In the genomic region with DNA sequence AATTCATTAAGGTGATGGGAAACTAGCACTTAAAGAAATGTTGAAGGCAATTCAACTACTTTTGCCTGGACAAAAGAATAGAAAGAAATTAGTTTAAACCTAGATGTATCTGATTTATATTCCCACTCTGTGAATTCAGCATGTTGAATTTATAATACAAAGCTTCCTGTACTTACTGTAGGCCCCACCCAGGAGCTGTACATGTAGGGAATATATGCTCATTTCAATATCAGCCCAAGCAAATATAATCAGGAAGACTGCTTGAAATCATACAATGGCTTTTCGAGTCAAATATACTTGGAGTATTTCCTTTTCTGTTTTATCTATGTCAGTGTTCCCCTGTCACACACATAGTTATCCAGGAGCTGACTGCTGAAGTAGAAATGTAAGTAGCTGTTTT, we compare ENCODE assay signal across 29 cellular contexts.
"Had no signal": no experiment of that assay in that cellular context is flagged by ENCODE, and none has a peak within 500 bp of the region (broad histone marks: within the 10 kb centered on the region; RNA-seq: fewer than 3 reads in every experiment).

No MANE protein-coding gene starts in this region.

- H3K9me3 ChIP-seq: body of pancreas, breast epithelium, heart left ventricle had no signal

- H3K4me3 Mint-ChIP-seq: activated B cell treated with CpG ODN at 0.5 μM for 24 hours; activated CD8-positive, alpha-beta T cell treated with anti-CD3 and anti-CD28 coated beads for 36 hours; activated naive CD8-positive, alpha-beta T cell; activated T-cell treated with anti-CD3 and anti-CD28 coated beads, Interleukin-2, amount 50 U/mL, for 4 hours; activated T-helper 17 cell treated with anti-CD3 and anti-CD28 coated beads, Interleukin-2, amount 50 U/mL, for 72 hours; dendritic cell treated with granulocyte-macrophage colony-stimulating factor and Interleukin-4, amounts not matched to agents 40 ng/mL and 50 ng/mL, for 4 days; endodermal cell had no signal

- H3K4me1 ChIP-seq: body of pancreas, breast epithelium had no signal

- H3K4me3 ChIP-seq: body of pancreas, breast epithelium, cardiac muscle cell, coronary artery, dorsolateral prefrontal cortex, heart left ventricle had no signal

- H3K27me3 ChIP-seq: body of pancreas, breast epithelium, cardiac muscle cell, dorsolateral prefrontal cortex, heart left ventricle had no signal

- H3K9me3 Mint-ChIP-seq: activated B cell treated with CpG ODN at 0.5 μM for 24 hours; activated CD8-positive, alpha-beta T cell treated with anti-CD3 and anti-CD28 coated beads for 36 hours; activated T-cell treated with anti-CD3 and anti-CD28 coated beads, Interleukin-2, amount 50 U/mL, for 4 hours; activated T-helper 17 cell treated with anti-CD3 and anti-CD28 coated beads, Interleukin-2, amount 50 U/mL, for 72 hours; dendritic cell treated with granulocyte-macrophage colony-stimulating factor and Interleukin-4, amounts not matched to agents 40 ng/mL and 50 ng/mL, for 4 days; endodermal cell had no signal

- ATAC-seq: activated CD4-positive, CD25-positive, alpha-beta regulatory T cell treated with anti-CD3 and anti-CD28 coated beads, Interleukin-2, amount 50 U/mL, for 24 hours; activated CD8-positive, alpha-beta T cell treated with anti-CD3 and anti-CD28 coated beads for 36 hours; activated T-cell treated with anti-CD3 and anti-CD28 coated beads, Interleukin-2, amount 50 U/mL, for 4 hours; activated T-helper 17 cell treated with anti-CD3 and anti-CD28 coated beads, Interleukin-2, amount 50 U/mL, for 72 hours; body of pancreas; esophagus mucosa; heart left ventricle had no signal

- H3K27ac Mint-ChIP-seq: activated B cell treated with CpG ODN at 0.5 μM for 24 hours; activated CD8-positive, alpha-beta T cell treated with anti-CD3 and anti-CD28 coated beads for 36 hours; activated naive CD8-positive, alpha-beta T cell; activated T-helper 17 cell treated with anti-CD3 and anti-CD28 coated beads, Interleukin-2, amount 50 U/mL, for 72 hours; dendritic cell treated with granulocyte-macrophage colony-stimulating factor and Interleukin-4, amounts not matched to agents 40 ng/mL and 50 ng/mL, for 4 days; endodermal cell had no signal

- H3K27me3 Mint-ChIP-seq: activated B cell treated with CpG ODN at 0.5 μM for 24 hours; activated CD8-positive, alpha-beta T cell treated with anti-CD3 and anti-CD28 coated beads for 36 hours; activated naive CD8-positive, alpha-beta T cell; activated T-helper 17 cell treated with anti-CD3 and anti-CD28 coated beads, Interleukin-2, amount 50 U/mL, for 72 hours; dendritic cell treated with granulocyte-macrophage colony-stimulating factor and Interleukin-4, amounts not matched to agents 40 ng/mL and 50 ng/mL, for 4 days had no signal

- DNase-seq: activated B cell treated with CpG ODN at 0.5 μM for 24 hours; activated CD4-positive, alpha-beta T cell treated with anti-CD3 and anti-CD28 coated beads for 48 hours; activated CD4-positive, alpha-beta T cell treated with anti-CD3 and anti-CD28 coated beads, Interleukin-2, amount 50 U/mL, for 1 hour; activated CD4-positive, alpha-beta T cell treated with anti-CD3 and anti-CD28 coated beads, Interleukin-2, amount 50 U/mL, for 48 hours; activated CD8-positive, alpha-beta memory T cell treated with anti-CD3 and anti-CD28 coated beads for 24 hours; activated CD8-positive, alpha-beta T cell treated with anti-CD3 and anti-CD28 coated beads for 36 hours; activated effector memory CD4-positive, alpha-beta T cell treated with Interleukin-2 at 50 U/mL for 16 hours; activated gamma-delta T cell treated with Interleukin-2 at 50 U/mL for 16 hours; activated naive CD4-positive, alpha-beta T cell treated with anti-CD3 and anti-CD28 coated beads, Interleukin-2, amount 50 U/mL, for 16 hours; activated naive CD4-positive, alpha-beta T cell treated with Interleukin-2 at 50 U/mL for 16 hours; activated T-cell treated with anti-CD3 and anti-CD28 coated beads, Interleukin-2, amount 50 U/mL, for 4 hours; amniotic stem cell; anterior cingulate cortex; body of pancreas; central memory CD4-positive, alpha-beta T cell; dorsolateral prefrontal cortex; effector memory CD4-positive, alpha-beta T cell; endodermal cell; foreskin fibroblast; heart left ventricle; T-helper 1 cell had no signal

- H3K36me3 ChIP-seq: breast epithelium, cardiac muscle cell had no signal

- H3K27ac ChIP-seq: body of pancreas, breast epithelium, cardiac muscle cell, coronary artery had no signal
